In genomic region chr16:1998360-1998835, GRCh38 we compare ENCODE assay signal across 19 cellular contexts. TPM values are rescaled to one million over a fixed set of nuclear protein-coding genes. Genes with fewer than 3 reads are reported as not detected.
DNase-seq lines count a peak whose midpoint lies in the region; ATAC-seq and TF ChIP-seq lines count a peak whose summit lies in the region.
"Had no signal": no experiment of that assay in that cellular context is flagged by ENCODE, and none has a peak within 500 bp of the region (broad histone marks: within the 10 kb centered on the region; RNA-seq: fewer than 3 reads in every experiment).

No MANE protein-coding gene starts in this region.

- ATAC-seq in stimulated activated naive B cell treated with anti-CD40 and anti-IgM and Interleukin-4, amounts not matched to agents 10 μg/mL and 1 μg/mL and 100 μg/mL, for 72 hours (replicated peaks): no peak
- ATAC-seq: GM23338 had no signal

- no peaks in the 10 kb centered on the region for H3K9me2 ChIP-seq in hepatocyte (replicated peaks; ENCODE audit: insufficient read depth)

- H3K36me3 Mint-ChIP-seq in activated T-cell treated with anti-CD3 and anti-CD28 coated beads, Interleukin-2, amount 50 U/mL, for 24 hours (ENCODE audit: low read depth): peaks cover 74% of the 10 kb centered on the region
- H3K36me3 Mint-ChIP-seq in activated CD4-positive, alpha-beta memory T cell treated with anti-CD3 and anti-CD28 coated beads for 36 hours: peaks cover 24% of the 10 kb centered on the region
- peaks cover 34 to 55% of the 10 kb centered on the region in 2 donors for H3K36me3 Mint-ChIP-seq in stimulated activated naive B cell treated with anti-CD40 and anti-IgM and Interleukin-4, amounts not matched to agents 10 μg/mL and 1 μg/mL and 100 μg/mL, for 72 hours

- CTCF ChIA-PET in activated CD4-positive, alpha-beta memory T cell treated with anti-CD3 and anti-CD28 coated beads for 36 hours (lab: Charles Lee): interaction anchor here (0.7 kb wide), 1 partner anchor 8 kb away, joined by 3 read pairs; no protein-coding TSS in a partner anchor

- H3K4me2 ChIP-seq in hepatocyte: no peak overlapping the region
- H3K4me2 ChIP-seq: GM23338, PC-9 had no signal

- DNase-seq in activated T-cell treated with anti-CD3 and anti-CD28 coated beads, Interleukin-2, amount 50 U/mL, for 24 hours: no peak
- DNase-seq in activated T-cell treated with anti-CD3 and anti-CD28 coated beads for 4 hours: no peak
- DNase-seq in hepatocyte (ENCODE audit: low spot score): no peak
- no peak for DNase-seq in RPMI8226
- no peak for DNase-seq in activated CD4-positive, alpha-beta memory T cell treated with anti-CD3 and anti-CD28 coated beads for 36 hours
- DNase-seq in putamen (ENCODE audit: low spot score): no peak
- no peak for DNase-seq in stimulated activated naive B cell treated with anti-CD40 and anti-IgM and Interleukin-4, amounts not matched to agents 10 μg/mL and 1 μg/mL and 100 μg/mL, for 72 hours
- DNase-seq: 8988T; CD4-positive, alpha-beta memory T cell; DND-41; GDM1; MG63; NCI-H1092 treated with DMSO at 0.1 percent for 48 hours; NCI-H2081 treated with DMSO at 0.1 percent for 48 hours; NCI-H510A treated with DMSO at 0.1 percent for 48 hours; NCI-H82; PC-9 had no signal

- H4K20me1 ChIP-seq in hepatocyte (ENCODE audit: insufficient read depth, poor library complexity, severe bottlenecking): peaks cover 7% of the 10 kb centered on the region

- intact Hi-C loops in activated CD4-positive, alpha-beta memory T cell treated with anti-CD3 and anti-CD28 coated beads for 36 hours (cut with micrococcal nuclease): no loop called here

- no peak overlapping the region for H3K4me3 Mint-ChIP-seq in activated T-cell treated with anti-CD3 and anti-CD28 coated beads, Interleukin-2, amount 50 U/mL, for 24 hours
- no peak overlapping the region for H3K4me3 Mint-ChIP-seq in activated CD4-positive, alpha-beta memory T cell treated with anti-CD3 and anti-CD28 coated beads for 36 hours
- no peak overlapping the region for H3K4me3 Mint-ChIP-seq in stimulated activated naive B cell treated with anti-CD40 and anti-IgM and Interleukin-4, amounts not matched to agents 10 μg/mL and 1 μg/mL and 100 μg/mL, for 72 hours
- H3K4me3 Mint-ChIP-seq: CD4-positive, alpha-beta memory T cell; GM23338 had no signal

- no peak for TF ChIP-seq CTCF in hepatocyte (IDR thresholded peaks at IDR 0.05; ENCODE audit: poor library complexity)

- WGBS in hepatocyte (ENCODE audit: low lambda C conversion rate, missing lambda C conversion rate): 94% methylated on average over 27 of the region's 27 CpGs

- H3K4me1 Mint-ChIP-seq in activated T-cell treated with anti-CD3 and anti-CD28 coated beads, Interleukin-2, amount 50 U/mL, for 24 hours (ENCODE audit: low read depth): peaks cover 19% of the 10 kb centered on the region
- H3K4me1 Mint-ChIP-seq in activated CD4-positive, alpha-beta memory T cell treated with anti-CD3 and anti-CD28 coated beads for 36 hours (ENCODE audit: low read depth): peaks cover 12% of the 10 kb centered on the region
- peaks cover 11% of the 10 kb centered on the region in 2 donors for H3K4me1 Mint-ChIP-seq in stimulated activated naive B cell treated with anti-CD40 and anti-IgM and Interleukin-4, amounts not matched to agents 10 μg/mL and 1 μg/mL and 100 μg/mL, for 72 hours

- no peak overlapping the region for H3K4me3 ChIP-seq in hepatocyte
- H3K4me3 ChIP-seq: GM23338, MG63, PC-9 had no signal

- POLR2A ChIA-PET in activated CD4-positive, alpha-beta memory T cell treated with anti-CD3 and anti-CD28 coated beads for 36 hours (lab: Charles Lee): no interaction called here

- peaks cover under 1% of the 10 kb centered on the region for H3K9me3 Mint-ChIP-seq in activated T-cell treated with anti-CD3 and anti-CD28 coated beads, Interleukin-2, amount 50 U/mL, for 24 hours
- H3K9me3 Mint-ChIP-seq in activated CD4-positive, alpha-beta memory T cell treated with anti-CD3 and anti-CD28 coated beads for 36 hours: no peaks in the 10 kb centered on the region
- no peaks in the 10 kb centered on the region for H3K9me3 Mint-ChIP-seq in stimulated activated naive B cell treated with anti-CD40 and anti-IgM and Interleukin-4, amounts not matched to agents 10 μg/mL and 1 μg/mL and 100 μg/mL, for 72 hours
- H3K9me3 Mint-ChIP-seq: GM23338 had no signal

- H2AFZ ChIP-seq in hepatocyte: no peak overlapping the region
- H2AFZ ChIP-seq: GM23338, PC-9 had no signal

- no peaks in the 10 kb centered on the region for H3K36me3 ChIP-seq in hepatocyte (replicated peaks; ENCODE audit: insufficient read depth, low read depth)

- no peaks in the 10 kb centered on the region for H3K27me3 ChIP-seq in hepatocyte
- H3K27me3 ChIP-seq: MG63 had no signal

- H3K79me2 ChIP-seq in hepatocyte: peaks cover 4% of the 10 kb centered on the region

- peak overlapping the region; percentile 29 for H3K27ac ChIP-seq in cingulate gyrus (ENCODE audit: low read depth, low read length)
- H3K27ac ChIP-seq in hepatocyte: peak overlapping the region; percentile 53
- H3K27ac ChIP-seq: PC-9 had no signal

- H3K27ac Mint-ChIP-seq in activated T-cell treated with anti-CD3 and anti-CD28 coated beads, Interleukin-2, amount 50 U/mL, for 24 hours: peak overlapping the region; percentile 63
- H3K27ac Mint-ChIP-seq in activated CD4-positive, alpha-beta memory T cell treated with anti-CD3 and anti-CD28 coated beads for 36 hours: no peak overlapping the region
- H3K27ac Mint-ChIP-seq in stimulated activated naive B cell treated with anti-CD40 and anti-IgM and Interleukin-4, amounts not matched to agents 10 μg/mL and 1 μg/mL and 100 μg/mL, for 72 hours: no peak overlapping the region
- H3K27ac Mint-ChIP-seq: GM23338 had no signal

- peaks cover 10% of the 10 kb centered on the region for H3K4me1 ChIP-seq in hepatocyte (ENCODE audit: insufficient read depth)

- H3K9me3 ChIP-seq in hepatocyte (ENCODE audit: low read depth): no peaks in the 10 kb centered on the region
- H3K9me3 ChIP-seq: MG63 had no signal

- H3K27me3 Mint-ChIP-seq in activated T-cell treated with anti-CD3 and anti-CD28 coated beads, Interleukin-2, amount 50 U/mL, for 24 hours: no peaks in the 10 kb centered on the region
- no peaks in the 10 kb centered on the region for H3K27me3 Mint-ChIP-seq in activated CD4-positive, alpha-beta memory T cell treated with anti-CD3 and anti-CD28 coated beads for 36 hours
- no peaks in the 10 kb centered on the region for H3K27me3 Mint-ChIP-seq in stimulated activated naive B cell treated with anti-CD40 and anti-IgM and Interleukin-4, amounts not matched to agents 10 μg/mL and 1 μg/mL and 100 μg/mL, for 72 hours
- H3K27me3 Mint-ChIP-seq: CD4-positive, alpha-beta memory T cell had no signal

RNA-seq across cellular contexts. Expression of gene SYNGR3, which starts 8.6 kb away (rescaled TPM):
- total RNA-seq in hepatocyte: 1.4 and 2.2 TPM in 2 replicates
- polyA plus RNA-seq in hepatocyte: 1.5 and 2.5 TPM in 2 replicates
- 10 to 100 TPM; 11.9 to 12.4 TPM for total RNA-seq in activated CD4-positive, alpha-beta memory T cell treated with anti-CD3 and anti-CD28 coated beads for 36 hours

RNA-seq across cellular contexts. Expression of gene ZNF598, which starts 11.2 kb away (rescaled TPM):
- 22.8 and 42.6 TPM in 2 replicates for total RNA-seq in hepatocyte
- polyA plus RNA-seq in hepatocyte: 29.5 and 36.8 TPM in 2 replicates
- 10 to 100 TPM; 67.2 to 67.6 TPM for total RNA-seq in activated CD4-positive, alpha-beta memory T cell treated with anti-CD3 and anti-CD28 coated beads for 36 hours

RNA-seq across cellular contexts. Expression of gene GFER, which starts 14.4 kb away (rescaled TPM):
- total RNA-seq in hepatocyte: 34.0 and 34.9 TPM in 2 replicates
- 44.0 and 56.8 TPM in 2 replicates for polyA plus RNA-seq in hepatocyte
- total RNA-seq in activated CD4-positive, alpha-beta memory T cell treated with anti-CD3 and anti-CD28 coated beads for 36 hours: 10 to 100 TPM; 34.4 to 37.5 TPM

RNA-seq across cellular contexts. Expression of gene NOXO1, which starts 17.1 kb away (rescaled TPM):
- 2.3 and 5.1 TPM in 2 replicates for total RNA-seq in hepatocyte
- polyA plus RNA-seq in hepatocyte: 5.4 and 6.0 TPM in 2 replicates
- not detected for total RNA-seq in activated CD4-positive, alpha-beta memory T cell treated with anti-CD3 and anti-CD28 coated beads for 36 hours

RNA-seq across cellular contexts. Expression of gene NPW, which starts 21.2 kb away (rescaled TPM):
- 2.7 and 4.1 TPM in 2 replicates for total RNA-seq in hepatocyte
- 45.2 and 57.6 TPM in 2 replicates for polyA plus RNA-seq in hepatocyte
- 1 to 10 TPM; 1.3 to 2.0 TPM for total RNA-seq in activated CD4-positive, alpha-beta memory T cell treated with anti-CD3 and anti-CD28 coated beads for 36 hours
- total RNA-seq: CD4-positive, alpha-beta memory T cell had no signal
- polyA plus RNA-seq: CD4-positive, alpha-beta memory T cell had no signal
